In genomic region chr1:235979716-235980338, GRCh38 we compare ENCODE assay signal across 22 cellular contexts.
DNase-seq lines count a peak whose midpoint lies in the region; ATAC-seq and TF ChIP-seq lines count a peak whose summit lies in the region.
"Had no signal": no experiment of that assay in that cellular context is flagged by ENCODE, and none has a peak within 500 bp of the region (broad histone marks: within the 10 kb centered on the region; RNA-seq: fewer than 3 reads in every experiment).

No MANE protein-coding gene starts in this region.

- peaks cover 34% of the 10 kb centered on the region for H3K36me3 Mint-ChIP-seq in chondrocyte (ENCODE audit: low read depth)

- DNase-seq in Ammon's horn (ENCODE audit: low spot score) (peak; percentile 33), chondrocyte (ENCODE audit: low spot score) (no peak), left ventricle myocardium inferior (no peak), sciatic nerve (ENCODE audit: low spot score) (peak; percentile 66), putamen (ENCODE audit: low spot score) (no peak), NCI-H510A treated with DMSO at 0.1 percent for 48 hours (lab: John Stamatoyannopoulos, UW) (no peak)
- DNase-seq: DMS 273 treated with DMSO at 0.1 percent for 48 hours; GDM1; KBM-7; NCI-H1436; NCI-H2029; NCI-H2171; NCI-H446; NK-92 treated with Interleukin-12 subunit alpha and Interleukin-12 subunit beta, amount 100 ng/mL, for 24 hours; OCI-M1; RPMI8226 had no signal

- peak overlapping the region; percentile 36 for H3K27ac Mint-ChIP-seq in chondrocyte (ENCODE audit: unreplicated experiment)
- H3K27ac Mint-ChIP-seq: GM23338 had no signal

- intact Hi-C loops in left ventricle myocardium inferior (cut with micrococcal nuclease) (loop anchor here (10.0 kb wide), 1 partner anchor 55 kb away; no protein-coding TSS in a partner anchor), sciatic nerve (cut with DNase I) (loop anchor here (10.0 kb wide), 1 partner anchor 105 kb away; no protein-coding TSS in a partner anchor)

- peak overlapping the region; percentile 70 for H3K27ac ChIP-seq in left ventricle myocardium inferior (replicated peaks)
- H3K27ac ChIP-seq: A549 had no signal

- H3K9me3 Mint-ChIP-seq in chondrocyte (ENCODE audit: low read depth), result no peaks in the 10 kb centered on the region

- no peak for TF ChIP-seq CTCF in chondrocyte (IDR thresholded peaks at IDR 0.05)
- TF ChIP-seq CTCF in left ventricle myocardium inferior (IDR thresholded peaks at IDR 0.05; ENCODE audit: borderline replicate concordance), result no peak

- H3K9me3 ChIP-seq in left ventricle myocardium inferior (replicated peaks), result peaks cover 9% of the 10 kb centered on the region
- H3K9me3 ChIP-seq: A549 had no signal

- peaks cover 92% of the 10 kb centered on the region for H3K36me3 ChIP-seq in left ventricle myocardium inferior

- no peak overlapping the region for H3K4me3 Mint-ChIP-seq in chondrocyte (ENCODE audit: unreplicated experiment)
- H3K4me3 Mint-ChIP-seq: GM23338 had no signal

- H3K4me1 Mint-ChIP-seq in chondrocyte (ENCODE audit: low read depth), result peaks cover 38% of the 10 kb centered on the region

- ATAC-seq in sciatic nerve (peak; percentile 80), GM21423 (IDR thresholded peaks at IDR 0.05; ENCODE audit: unreplicated experiment) (no peak), HG02623 (IDR thresholded peaks at IDR 0.05; ENCODE audit: unreplicated experiment) (no peak)
- ATAC-seq: A549, GM12878, GM23338, HCT116 had no signal

- H3K27me3 ChIP-seq in left ventricle myocardium inferior (ENCODE audit: low read depth), result no peaks in the 10 kb centered on the region

- no peak overlapping the region for H3K4me3 ChIP-seq in left ventricle myocardium inferior
- H3K4me3 ChIP-seq: A549, GM12878, GM23338 had no signal

- H3K4me1 ChIP-seq in left ventricle myocardium inferior, result peaks cover 56% of the 10 kb centered on the region

- no peaks in the 10 kb centered on the region for H3K27me3 Mint-ChIP-seq in chondrocyte (ENCODE audit: low read depth)

Comparison
In these comparisons a context has a peak if more than half of its experiments do, and no peak if none do; other contexts are left out.
1. DNase-seq: peak in Ammon's horn (single experiment) and sciatic nerve (single experiment); none in chondrocyte (single experiment), left ventricle myocardium inferior (single experiment), putamen (single experiment) and NCI-H510A treated with DMSO at 0.1 percent for 48 hours (single experiment).